ENCODE assay signal across 8 cellular contexts in genomic region chr17:68035523-68036303, GRCh38. TPM values are rescaled to one million over a fixed set of nuclear protein-coding genes. Genes with fewer than 3 reads are reported as not detected.
DNase-seq lines count a peak whose midpoint lies in the region; ATAC-seq and TF ChIP-seq lines count a peak whose summit lies in the region.

Gene KPNA2, plus strand, starts transcription at chr17:68035735. Its CDS starts 1,398 bp downstream, at chr17:68037133.

- H3K4me3 Mint-ChIP-seq in activated CD4-positive, alpha-beta T cell treated with anti-CD3 and anti-CD28 coated beads, Interleukin-2, amount 10 ng/mL, durations not matched to agents 24 days and 14 days, result peak within 1 kb of the TSS; percentile 95

- peaks cover 35 to 42% (median 39%) of the 10 kb centered on the region in 11 experiments for H3K36me3 ChIP-seq in BLaER1 treated with 17β-estradiol and CSF1 and Interleukin-3, amounts not matched to agents 10 nM and 100 nM
- H3K36me3 ChIP-seq in colonic mucosa, result no peaks in the 10 kb centered on the region

- peak; percentile 96 for DNase-seq in NCI-H526 treated with DMSO at 0.1 percent for 48 hours (lab: John Stamatoyannopoulos, UW)
- DNase-seq in activated CD4-positive, alpha-beta T cell treated with anti-CD3 and anti-CD28 coated beads, Interleukin-2, amount 10 ng/mL, durations not matched to agents 24 days and 14 days, result peak; percentile 98
- DNase-seq in colonic mucosa, result peak; percentile 95
- peak; percentile 75 to 87 (median 82) for DNase-seq in stimulated activated CD4-positive, alpha-beta T cell treated with anti-CD3 and anti-CD28 coated beads, Interleukin-1b, Interleukin-23, amount 100 ng/mL, for 24 hours (ENCODE audit: low read depth in 4 of 4, low spot score in 1 of 4)

- H3K27ac Mint-ChIP-seq in activated CD4-positive, alpha-beta T cell treated with anti-CD3 and anti-CD28 coated beads, Interleukin-2, amount 10 ng/mL, durations not matched to agents 24 days and 14 days, result peak within 1 kb of the TSS; percentile 92

- H3K9me3 ChIP-seq in BLaER1 treated with 17β-estradiol and CSF1 and Interleukin-3, amounts not matched to agents 10 nM and 100 nM (replicated peaks in 1 of 11), result no peaks in the 10 kb centered on the region
- no peaks in the 10 kb centered on the region for H3K9me3 ChIP-seq in colonic mucosa

- peaks cover 16% of the 10 kb centered on the region for H3K4me1 Mint-ChIP-seq in activated CD4-positive, alpha-beta T cell treated with anti-CD3 and anti-CD28 coated beads, Interleukin-2, amount 10 ng/mL, durations not matched to agents 24 days and 14 days

- H3K4me3 ChIP-seq in BLaER1 treated with 17β-estradiol and CSF1 and Interleukin-3, amounts not matched to agents 10 nM and 100 nM, result peak within 1 kb of the TSS; percentile 86 to 99 (median 96)
- peak within 1 kb of the TSS; percentile 98 for H3K4me3 ChIP-seq in colonic mucosa

- TF ChIP-seq CTCF in colonic mucosa (IDR thresholded peaks at IDR 0.05), result no peak

- no peaks in the 10 kb centered on the region for H3K9me3 Mint-ChIP-seq in activated CD4-positive, alpha-beta T cell treated with anti-CD3 and anti-CD28 coated beads, Interleukin-2, amount 10 ng/mL, durations not matched to agents 24 days and 14 days

- ATAC-seq in GM19351 (IDR thresholded peaks at IDR 0.05; ENCODE audit: unreplicated experiment) (peak; percentile 89), HG03520 (IDR thresholded peaks at IDR 0.05; ENCODE audit: unreplicated experiment) (peak; percentile 90)

- H3K27me3 Mint-ChIP-seq in activated CD4-positive, alpha-beta T cell treated with anti-CD3 and anti-CD28 coated beads, Interleukin-2, amount 10 ng/mL, durations not matched to agents 24 days and 14 days, result no peaks in the 10 kb centered on the region

- H3K9ac ChIP-seq in BLaER1 treated with 17β-estradiol and CSF1 and Interleukin-3, amounts not matched to agents 10 nM and 100 nM, result peak within 1 kb of the TSS; percentile 86 to 99 (median 96)
- peak within 1 kb of the TSS; percentile 63 to 75 for H3K9ac ChIP-seq in colonic mucosa (ENCODE audit: low read depth in 2 of 2, low read length in 2 of 2)

- peaks cover 36% of the 10 kb centered on the region for H3K36me3 Mint-ChIP-seq in activated CD4-positive, alpha-beta T cell treated with anti-CD3 and anti-CD28 coated beads, Interleukin-2, amount 10 ng/mL, durations not matched to agents 24 days and 14 days (ENCODE audit: low read depth)

- H4K20me1 ChIP-seq in BLaER1 treated with 17β-estradiol and CSF1 and Interleukin-3, amounts not matched to agents 10 nM and 100 nM, result peaks cover 0 to 52% (median 47%) of the 10 kb centered on the region in 11 experiments; a peak in 17 of 22 replicates

- H3K4me1 ChIP-seq in BLaER1 treated with 17β-estradiol and CSF1 and Interleukin-3, amounts not matched to agents 10 nM and 100 nM, result peaks cover 18 to 28% (median 23%) of the 10 kb centered on the region in 10 experiments
- H3K4me1 ChIP-seq in colonic mucosa, result no peaks in the 10 kb centered on the region

- intact Hi-C loops in activated CD4-positive, alpha-beta T cell treated with anti-CD3 and anti-CD28 coated beads, Interleukin-2, amount 10 ng/mL, durations not matched to agents 24 days and 14 days (cut with micrococcal nuclease), result loop anchor here (1.0 to 5.0 kb wide), 5 partner anchors 15 to 421 kb away; partner anchors contain the start of genes C17orf58, NOL11 and WIPI1
- intact Hi-C loops in colonic mucosa (cut with DNase I), result no loop called here

- H3K27me3 ChIP-seq in BLaER1 treated with 17β-estradiol and CSF1 and Interleukin-3, amounts not matched to agents 10 nM and 100 nM, result no peaks in the 10 kb centered on the region
- H3K27me3 ChIP-seq in colonic mucosa (no peaks in the 10 kb centered on the region), layer of hippocampus (ENCODE audit: control insufficient read depth, insufficient read depth, low read length) (no peaks in the 10 kb centered on the region)

- peak within 1 kb of the TSS; percentile 66 to 98 (median 95) for H3K27ac ChIP-seq in BLaER1 treated with 17β-estradiol and CSF1 and Interleukin-3, amounts not matched to agents 10 nM and 100 nM
- H3K27ac ChIP-seq in colonic mucosa, result peak within 1 kb of the TSS; percentile 70
- H3K27ac ChIP-seq in layer of hippocampus (ENCODE audit: low read depth, low read length), result peak within 1 kb of the TSS; percentile 64

- peak within 1 kb of the TSS; percentile 70 to 94 (median 85) for H3K4me2 ChIP-seq in BLaER1 treated with 17β-estradiol and CSF1 and Interleukin-3, amounts not matched to agents 10 nM and 100 nM

RNA-seq across cellular contexts. Expression of gene KPNA2, which starts in this region (rescaled TPM):
- 210 and 240 TPM in 2 replicates for total RNA-seq in activated CD4-positive, alpha-beta T cell treated with anti-CD3 and anti-CD28 coated beads, Interleukin-2, amount 10 ng/mL, durations not matched to agents 24 days and 14 days
- 100 to 1,000 TPM in 1 of 2 donors, 10 to 100 TPM in 1; 43.2 to 143 TPM for total RNA-seq in colonic mucosa

Comparison
In these comparisons a context has a peak if more than half of its experiments do, and no peak if none do; other contexts are left out.
1. Peak in every context shown above with its lines: DNase-seq, ATAC-seq, H3K4me3 ChIP-seq and H3K27ac ChIP-seq.